Comparison of ENCODE assay signal across 12 cellular contexts in the genomic region with DNA sequence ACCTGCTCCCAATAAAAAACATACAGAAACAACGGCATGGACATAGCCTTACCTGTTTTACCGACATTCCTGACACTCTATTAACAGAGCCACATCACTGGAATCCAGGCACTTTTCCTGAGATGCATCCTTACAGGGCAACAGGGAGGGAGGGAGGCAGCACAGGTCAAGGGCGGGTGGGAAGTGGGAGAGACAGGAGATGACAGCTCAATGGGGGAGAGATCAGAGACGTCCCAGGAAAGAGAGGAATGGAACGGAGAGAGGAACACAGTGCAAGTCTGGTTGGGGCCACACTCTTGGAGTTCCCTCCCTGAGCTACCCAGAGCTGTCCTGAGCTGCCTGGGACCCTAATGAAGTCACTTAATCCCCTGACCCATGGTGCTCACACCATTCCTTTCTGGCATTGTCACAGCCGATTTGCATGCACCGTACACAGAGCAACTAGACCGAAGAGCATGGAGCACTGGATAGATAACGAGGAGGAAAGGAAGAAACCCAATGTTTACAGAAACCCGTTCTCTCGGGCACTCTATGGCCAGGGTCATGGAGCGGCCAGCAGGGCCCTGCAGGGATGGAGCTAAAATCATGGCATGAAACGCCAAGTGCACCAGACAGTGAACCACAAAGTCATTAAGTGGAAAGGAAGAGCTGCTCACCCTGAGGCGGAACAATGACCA.
A peak's percentile ranks its signal among the peaks of the same experiment; 100 is the strongest.
DNase-seq lines count a peak whose midpoint lies in the region; ATAC-seq and TF ChIP-seq lines count a peak whose summit lies in the region.
"Had no signal": no experiment of that assay in that cellular context is flagged by ENCODE, and none has a peak within 500 bp of the region (broad histone marks: within the 10 kb centered on the region; RNA-seq: fewer than 3 reads in every experiment).

No MANE protein-coding gene starts in this region.

- H3K4me1 ChIP-seq in BLaER1, result peaks cover 90% of the 10 kb centered on the region
- peaks cover 4% of the 10 kb centered on the region; the same call in 1 of the 2 replicates for H3K4me1 ChIP-seq in PC-3 (ENCODE audit: insufficient read depth, low read length)
- H3K4me1 ChIP-seq in left lung, result peaks cover 0 to 28% of the 10 kb centered on the region in 2 donors
- H3K4me1 ChIP-seq: uterus had no signal

- ATAC-seq in PC-3 (no peak), left lung (no peak)

- H3K27me3 ChIP-seq in BLaER1, result no peaks in the 10 kb centered on the region
- no peaks in the 10 kb centered on the region for H3K27me3 ChIP-seq in PC-3 (ENCODE audit: low read length)
- H3K27me3 ChIP-seq in left lung, result no peaks in the 10 kb centered on the region
- H3K27me3 ChIP-seq: uterus had no signal

- peak overlapping the region; percentile 93 for H3K4me2 ChIP-seq in BLaER1
- H3K4me2 ChIP-seq in PC-3 (ENCODE audit: low read length), result no peak overlapping the region

- peak; percentile 90 for DNase-seq in H4 (ENCODE audit: low spot score)
- DNase-seq in astrocyte of the hippocampus (ENCODE audit: low read depth, low spot score), result peak; percentile 18
- DNase-seq in kidney tubule cell (ENCODE audit: low spot score), result peak; percentile 51
- no peak for DNase-seq in D341Med (ENCODE audit: low spot score)
- no peak for DNase-seq in PC-3
- no peak for DNase-seq in left lung
- DNase-seq in GM10266 (ENCODE audit: extremely low spot score), result no peak
- DNase-seq: cerebellar nuclear complex, NCI-H226, uterus had no signal

- intact Hi-C loops in PC-3 (cut with micrococcal nuclease), result no loop called here
- intact Hi-C loops in left lung (cut with DNase I), result no loop called here

- POLR2A ChIA-PET in PC-3 (lab: Charles Lee; ENCODE audit: unreplicated experiment), result no interaction called here

- H3K9me3 ChIP-seq in BLaER1 (no peaks in the 10 kb centered on the region), PC-3 (ENCODE audit: low read length) (no peaks in the 10 kb centered on the region), left lung (no peaks in the 10 kb centered on the region)
- H3K9me3 ChIP-seq: uterus had no signal

- H3F3A ChIP-seq in PC-3 (ENCODE audit: low read length, unreplicated experiment), result no peaks in the 10 kb centered on the region

- peak overlapping the region; percentile 77 for H3K9ac ChIP-seq in BLaER1
- no peak overlapping the region for H3K9ac ChIP-seq in PC-3 (ENCODE audit: low read length)

- H3K4me3 ChIP-seq in BLaER1 (peak overlapping the region; percentile 60), PC-3 (ENCODE audit: low read length) (no peak overlapping the region), left lung (no peak overlapping the region)
- H3K4me3 ChIP-seq: uterus had no signal

- H3K36me3 ChIP-seq in BLaER1, result peaks cover 6% of the 10 kb centered on the region; the same call in 1 of the 2 replicates
- H3K36me3 ChIP-seq in PC-3 (ENCODE audit: low read depth, low read length), result no peaks in the 10 kb centered on the region
- H3K36me3 ChIP-seq in left lung, result no peaks in the 10 kb centered on the region
- H3K36me3 ChIP-seq: uterus had no signal

- no peaks in the 10 kb centered on the region for H3K79me2 ChIP-seq in PC-3 (ENCODE audit: low read length)

- no TSS peak for BruUV-seq in PC-3 (replicated peaks; lab: Mats Ljungman, UMichigan)

- peaks cover 66% of the 10 kb centered on the region for H4K20me1 ChIP-seq in BLaER1
- no peaks in the 10 kb centered on the region for H4K20me1 ChIP-seq in PC-3 (ENCODE audit: low read length)

- CTCF ChIA-PET in PC-3 (lab: Charles Lee), result interaction anchor here (0.6 kb wide), 1 partner anchor 318 kb away, joined by 8 read pairs; no protein-coding TSS in a partner anchor

- H2AFZ ChIP-seq in PC-3 (ENCODE audit: low read length), result no peak overlapping the region

- H3K9me2 ChIP-seq in PC-3 (replicated peaks; ENCODE audit: low read length), result no peaks in the 10 kb centered on the region

- H3K27ac ChIP-seq in BLaER1 (peak overlapping the region; percentile 77), PC-3 (ENCODE audit: low read length) (no peak overlapping the region), left lung (no peak overlapping the region)
- H3K27ac ChIP-seq: epithelial cell of prostate, uterus had no signal

- TF ChIP-seq CTCF in PC-3 (conservative IDR thresholded peaks at IDR 0.05; ENCODE audit: low read depth, low read length) (no peak), left lung (IDR thresholded peaks at IDR 0.05) (no peak), GM10266 (IDR thresholded peaks at IDR 0.05; ENCODE audit: control insufficient read depth, insufficient read depth, low read depth, missing control alignments) (no peak)

Comparison
In these comparisons a context has a peak if more than half of its experiments do, and no peak if none do; other contexts are left out.
1. DNase-seq: peak in H4 (single experiment), astrocyte of the hippocampus (single experiment) and kidney tubule cell (single experiment); none in D341Med (single experiment), PC-3 (single experiment), left lung (0 of 2) and GM10266 (single experiment).